1 cellular context compared by ENCODE assay signal in the genomic region with DNA sequence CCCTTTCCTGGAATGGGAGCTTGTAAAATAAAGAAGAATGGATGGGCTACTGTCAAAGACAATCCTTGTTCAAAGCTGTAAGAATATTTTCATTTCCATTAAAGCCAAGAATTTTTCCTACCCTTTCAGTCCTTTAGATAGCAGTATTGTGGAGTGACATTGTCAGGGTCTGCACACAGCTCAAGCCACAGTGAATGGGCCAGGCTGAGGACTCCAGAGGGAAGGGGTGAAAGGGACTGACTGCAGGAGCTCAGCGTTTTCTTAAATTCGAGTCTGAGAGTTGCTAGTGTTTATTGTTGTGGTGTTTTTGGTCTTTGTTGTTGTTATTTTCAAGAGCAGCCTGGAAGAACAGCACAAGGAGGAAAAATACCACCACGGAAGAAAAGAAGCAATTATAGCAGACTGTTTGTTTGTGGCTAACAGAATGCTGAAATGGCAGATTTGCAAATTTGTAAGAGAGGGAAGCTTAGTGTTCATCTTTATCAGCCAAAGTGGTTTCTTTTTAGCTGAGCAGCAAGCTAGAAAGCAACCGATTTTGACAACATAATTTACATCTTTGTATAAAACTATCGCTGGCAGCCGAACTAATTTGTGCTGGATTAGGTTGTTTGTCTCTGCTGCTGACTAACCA.
TF ChIP-seq lines count a peak whose summit lies in the region.

No MANE protein-coding gene starts in this region.

TF ChIP-seq in K562, 482 proteins besides CTCF, POLR2A, EP300 and RAD21:
- peak; percentile 58 for TF ChIP-seq MAFG (tag; conservative IDR thresholded peaks at IDR 0.05)
- peak; percentile 21; the same call in 1 of the 2 replicates for TF ChIP-seq MAFK (IDR thresholded peaks at IDR 0.05; ENCODE audit: low read length)
- TF ChIP-seq, protein P1, sequence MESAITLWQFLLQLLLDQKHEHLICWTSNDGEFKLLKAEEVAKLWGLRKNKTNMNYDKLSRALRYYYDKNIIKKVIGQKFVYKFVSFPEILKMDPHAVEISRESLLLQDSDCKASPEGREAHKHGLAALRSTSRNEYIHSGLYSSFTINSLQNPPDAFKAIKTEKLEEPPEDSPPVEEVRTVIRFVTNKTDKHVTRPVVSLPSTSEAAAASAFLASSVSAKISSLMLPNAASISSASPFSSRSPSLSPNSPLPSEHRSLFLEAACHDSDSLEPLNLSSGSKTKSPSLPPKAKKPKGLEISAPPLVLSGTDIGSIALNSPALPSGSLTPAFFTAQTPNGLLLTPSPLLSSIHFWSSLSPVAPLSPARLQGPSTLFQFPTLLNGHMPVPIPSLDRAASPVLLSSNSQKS (CRISPR knock-in tag; IDR thresholded peaks at IDR 0.05) = no peak
- no peak for TF ChIP-seq ETS2 (tag; IDR thresholded peaks at IDR 0.05; ENCODE audit: borderline replicate concordance, poor library complexity, severe bottlenecking)
- no peak for TF ChIP-seq ESRRA (IDR thresholded peaks at IDR 0.05; ENCODE audit: borderline replicate concordance, low read depth)
- TF ChIP-seq LCOR (CRISPR knock-in tag; IDR thresholded peaks at IDR 0.05) = no peak
- TF ChIP-seq ZNF146 (CRISPR knock-in tag; IDR thresholded peaks at IDR 0.05; ENCODE audit: unreplicated experiment) = no peak
- peak; percentile 49 for TF ChIP-seq MAFF (IDR thresholded peaks at IDR 0.05; ENCODE audit: low read length)
- no peak for TF ChIP-seq HOXB6 (CRISPR knock-in tag; IDR thresholded peaks at IDR 0.05; ENCODE audit: borderline replicate concordance)
- peak; percentile 69 for TF ChIP-seq ZNF316 (IDR thresholded peaks at IDR 0.05)
- TF ChIP-seq, protein P2, sequence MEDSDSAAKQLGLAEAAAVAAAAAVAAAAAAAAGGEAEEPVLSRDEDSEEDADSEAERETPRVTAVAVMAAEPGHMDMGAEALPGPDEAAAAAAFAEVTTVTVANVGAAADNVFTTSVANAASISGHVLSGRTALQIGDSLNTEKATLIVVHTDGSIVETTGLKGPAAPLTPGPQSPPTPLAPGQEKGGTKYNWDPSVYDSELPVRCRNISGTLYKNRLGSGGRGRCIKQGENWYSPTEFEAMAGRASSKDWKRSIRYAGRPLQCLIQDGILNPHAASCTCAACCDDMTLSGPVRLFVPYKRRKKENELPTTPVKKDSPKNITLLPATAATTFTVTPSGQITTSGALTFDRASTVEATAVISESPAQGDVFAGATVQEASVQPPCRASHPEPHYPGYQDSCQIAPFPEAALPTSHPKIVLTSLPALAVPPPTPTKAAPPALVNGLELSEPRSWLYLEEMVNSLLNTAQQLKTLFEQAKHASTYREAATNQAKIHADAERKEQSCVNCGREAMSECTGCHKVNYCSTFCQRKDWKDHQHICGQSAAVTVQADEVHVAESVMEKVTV (CRISPR knock-in tag; IDR thresholded peaks at IDR 0.05) = no peak
- TF ChIP-seq ZNF197 (CRISPR knock-in tag; IDR thresholded peaks at IDR 0.05; ENCODE audit: low read depth) = no peak
- TF ChIP-seq ZNF274 (IDR thresholded peaks at IDR 0.05; ENCODE audit: borderline replicate concordance, low read depth, low read length) = no peak
- TF ChIP-seq SIX5 (IDR thresholded peaks at IDR 0.05; ENCODE audit: borderline replicate concordance in 1 of 2, insufficient read depth in 1 of 2, low read depth in 1 of 2, low read length in 2 of 2) = no peak
- TF ChIP-seq MBD2 (IDR thresholded peaks at IDR 0.05; ENCODE audit: borderline replicate concordance, low read depth) = no peak
- peak; percentile 51; the same call in 1 of the 2 replicates for TF ChIP-seq C11orf30 (IDR thresholded peaks at IDR 0.05; ENCODE audit: low read depth)
